Comparison of ENCODE assay signal across 18 cellular contexts in the genomic region with DNA sequence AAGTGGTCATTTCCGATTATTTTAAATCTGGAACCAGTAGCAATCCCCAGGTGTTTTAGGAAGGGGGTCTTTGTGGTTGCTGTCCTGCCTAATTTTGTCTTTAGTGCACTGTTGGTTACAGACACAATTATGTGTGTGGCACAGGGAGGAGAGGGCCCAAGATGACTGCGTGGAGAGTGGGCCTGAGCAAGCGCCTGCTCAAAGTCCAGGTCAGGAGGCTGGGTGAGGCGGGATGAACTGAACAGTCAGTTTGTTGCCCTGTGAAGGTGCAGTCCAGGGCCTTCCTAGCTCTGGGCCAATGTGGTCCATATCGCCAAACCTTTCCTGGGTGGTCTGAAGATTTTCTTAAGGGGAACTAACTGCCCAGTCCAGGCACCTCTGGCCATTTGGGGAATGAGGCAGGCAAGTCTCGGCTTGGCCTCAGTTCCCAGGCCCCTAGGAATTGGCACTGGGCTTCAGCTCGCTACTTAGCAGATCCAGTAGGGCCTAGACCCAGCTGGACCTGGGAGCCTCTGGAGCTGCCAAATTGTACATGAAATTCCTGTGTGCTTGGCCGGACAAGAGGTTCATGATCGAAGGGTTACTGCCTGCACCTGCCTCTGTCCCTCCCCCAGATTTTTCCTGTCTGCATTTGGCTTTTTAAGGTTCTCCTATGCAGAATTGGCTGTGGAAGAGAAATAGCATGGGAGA. TPM values are rescaled to one million over a fixed set of nuclear protein-coding genes. Genes with fewer than 3 reads are reported as not detected.
A peak's percentile ranks its signal among the peaks of the same experiment; 100 is the strongest.
DNase-seq lines count a peak whose midpoint lies in the region; ATAC-seq and TF ChIP-seq lines count a peak whose summit lies in the region.
"Had no signal": no experiment of that assay in that cellular context is flagged by ENCODE, and none has a peak within 500 bp of the region (broad histone marks: within the 10 kb centered on the region; RNA-seq: fewer than 3 reads in every experiment).

No MANE protein-coding gene starts in this region.

- TF ChIP-seq POLR2A in prostate gland (IDR thresholded peaks at IDR 0.05) (no peak), uterus (IDR thresholded peaks at IDR 0.05) (no peak)

- H3K36me3 ChIP-seq in right atrium auricular region (peaks cover under 1% of the 10 kb centered on the region), left lung (peaks cover 0 to under 1% of the 10 kb centered on the region in 2 donors), prostate gland (no peaks in the 10 kb centered on the region), uterus (no peaks in the 10 kb centered on the region)
- H3K36me3 ChIP-seq: MG63 had no signal

- H3K9me3 ChIP-seq in right atrium auricular region (no peaks in the 10 kb centered on the region), left lung (no peaks in the 10 kb centered on the region), prostate gland (no peaks in the 10 kb centered on the region), uterus (no peaks in the 10 kb centered on the region)
- H3K9me3 ChIP-seq: MG63 had no signal

- H3K27ac ChIP-seq in right atrium auricular region: no peak overlapping the region
- H3K27ac ChIP-seq in left lung: peak overlapping the region; percentile 23 to 42
- no peak overlapping the region for H3K27ac ChIP-seq in prostate gland
- H3K27ac ChIP-seq in uterus: peak overlapping the region; percentile 35 to 69

- TF ChIP-seq CTCF in right atrium auricular region (IDR thresholded peaks at IDR 0.05) (no peak), left lung (IDR thresholded peaks at IDR 0.05) (no peak), prostate gland (IDR thresholded peaks at IDR 0.05) (no peak), uterus (IDR thresholded peaks at IDR 0.05) (no peak)

- intact Hi-C loops in Right ventricle myocardium superior (cut with DNase I) (no loop called here), left lung (cut with DNase I) (no loop called here), prostate gland (cut with DNase I) (no loop called here), uterus (cut with DNase I; ENCODE audit: low total_unique reads) (no loop called here)

- H3K4me1 ChIP-seq in right atrium auricular region: peaks cover 0 to 15% of the 10 kb centered on the region in 2 donors
- no peaks in the 10 kb centered on the region for H3K4me1 ChIP-seq in left lung
- no peaks in the 10 kb centered on the region for H3K4me1 ChIP-seq in prostate gland (replicated peaks)
- H3K4me1 ChIP-seq in uterus: peaks cover 0 to 3% of the 10 kb centered on the region in 2 donors

- no peak overlapping the region for H3K4me3 ChIP-seq in right atrium auricular region
- no peak overlapping the region for H3K4me3 ChIP-seq in left lung
- H3K4me3 ChIP-seq in prostate gland: no peak overlapping the region
- no peak overlapping the region for H3K4me3 ChIP-seq in uterus
- H3K4me3 ChIP-seq: MG63 had no signal

- DNase-seq in Right ventricle myocardium superior (peak; percentile 71), right atrium auricular region (ENCODE audit: low spot score) (no peak), left lung (no peak), prostate gland (ENCODE audit: low spot score) (peak; percentile 8), uterus (peak; percentile 28 to 61), NCI-H1417 (lab: John Stamatoyannopoulos, UW) (no peak), NCI-H2171 treated with DMSO at 0.1 percent for 48 hours (lab: John Stamatoyannopoulos, UW) (no peak)
- DNase-seq: CD4-positive, CD25-positive, alpha-beta regulatory T cell; COR-L47; DMS 273 treated with DMSO at 0.1 percent for 48 hours; DND-41; H7; Kasumi-1; MG63; NCI-H146; NCI-H2081; SIG-M5 had no signal

- ATAC-seq in Right ventricle myocardium superior (ENCODE audit: poor library complexity) (peak; percentile 85), left lung (peak; percentile 44), GM18868 (IDR thresholded peaks at IDR 0.05; ENCODE audit: unreplicated experiment) (no peak)

- 61% methylated on average over 9 of the region's 9 CpGs for WGBS in prostate gland

- no peaks in the 10 kb centered on the region for H3K27me3 ChIP-seq in right atrium auricular region
- no peaks in the 10 kb centered on the region for H3K27me3 ChIP-seq in left lung
- no peaks in the 10 kb centered on the region for H3K27me3 ChIP-seq in prostate gland (replicated peaks; ENCODE audit: insufficient read depth)
- no peaks in the 10 kb centered on the region for H3K27me3 ChIP-seq in uterus
- H3K27me3 ChIP-seq: MG63 had no signal

RNA-seq across cellular contexts. Expression of a gene that starts 47.6 kb away (rescaled TPM):
- total RNA-seq in Right ventricle myocardium superior (11.5 TPM), right atrium auricular region (10 to 100 TPM in 1 of 2 donors, 1 to 10 TPM in 1; 9.9 to 10.3 TPM), left lung (10 to 100 TPM; 23.6 to 32.7 TPM), prostate gland (10 to 100 TPM; 20.2 to 20.7 TPM), uterus (10 to 100 TPM; 40.0 to 70.5 (median 55.5) TPM)

Comparison
In these comparisons a context has a peak if more than half of its experiments do, and no peak if none do; other contexts are left out.
1. DNase-seq: peak in Right ventricle myocardium superior (single experiment), prostate gland (single experiment) and uterus (2 of 2); none in right atrium auricular region (single experiment), left lung (0 of 2), NCI-H1417 (0 of 3) and NCI-H2171 treated with DMSO at 0.1 percent for 48 hours (single experiment).
2. H3K27ac ChIP-seq: peak in left lung (2 of 2) and uterus (2 of 2); none in right atrium auricular region (0 of 2) and prostate gland (0 of 2).